ENCODE assay signal across 22 cellular contexts in the genomic region with DNA sequence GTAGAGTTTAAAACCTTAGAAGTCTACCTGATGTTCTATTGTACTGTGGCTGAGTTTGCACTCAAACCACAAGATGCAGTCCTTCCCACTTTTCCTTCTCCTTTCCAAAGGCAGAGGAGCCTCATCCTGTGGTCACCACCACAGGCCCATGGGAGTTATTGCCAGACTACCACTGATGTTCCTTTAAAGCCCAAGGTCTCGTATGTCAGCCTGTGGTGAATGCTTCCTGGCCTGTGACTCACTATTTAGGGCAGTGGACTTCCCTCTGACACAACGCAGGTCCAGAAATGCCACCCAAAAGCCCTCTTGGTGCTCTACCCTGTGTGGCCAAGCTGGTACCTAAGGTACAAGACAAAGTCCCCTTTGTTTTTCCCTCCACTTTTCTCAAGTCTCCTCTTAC. TPM values are rescaled to one million over a fixed set of nuclear protein-coding genes. Genes with fewer than 3 reads are reported as not detected.
A peak's percentile ranks its signal among the peaks of the same experiment; 100 is the strongest.
DNase-seq lines count a peak whose midpoint lies in the region; ATAC-seq lines count a peak whose summit lies in the region.
"Had no signal": no experiment of that assay in that cellular context is flagged by ENCODE, and none has a peak within 500 bp of the region (broad histone marks: within the 10 kb centered on the region; RNA-seq: fewer than 3 reads in every experiment).

No MANE protein-coding gene starts in this region.

- H3K9me3 Mint-ChIP-seq in activated T-cell treated with anti-CD3 and anti-CD28 coated beads, Interleukin-2, amount 50 U/mL, for 24 hours: peaks cover 3% of the 10 kb centered on the region
- H3K9me3 Mint-ChIP-seq: activated CD4-positive, alpha-beta T cell treated with anti-CD3 and anti-CD28 coated beads, Interleukin-2, amount 10 ng/mL, durations not matched to agents 24 days and 14 days; activated T-helper 2 cell treated with anti-CD3 and anti-CD28 coated beads, Interferon-gamma antibody, Interleukin-2, Interleukin-4, amounts not matched to agents 10 μg/mL and 5 μg/mL and 100 μg/mL, durations not matched to agents 14 hours and 24 hours and 36 hours; dendritic cell treated with granulocyte-macrophage colony-stimulating factor and Interleukin-4, amounts not matched to agents 40 ng/mL and 50 ng/mL, for 4 days; natural killer cell had no signal

- no peak overlapping the region for H4K8ac ChIP-seq in mesenchymal stem cell (ENCODE audit: low read length)

- no peak overlapping the region for H3K18ac ChIP-seq in mesenchymal stem cell (ENCODE audit: low read depth in 1 of 2, low read length in 2 of 2)

- no peak overlapping the region for H2BK15ac ChIP-seq in mesenchymal stem cell (ENCODE audit: low read depth, poor library complexity, severe bottlenecking)

- peak; percentile 69 for DNase-seq in CD1c-positive myeloid dendritic cell (ENCODE audit: extremely low spot score)
- DNase-seq in LHCN-M2 (ENCODE audit: low read depth): peak; percentile 80
- DNase-seq in astrocyte of the hippocampus (ENCODE audit: low read depth, low spot score): peak; percentile 23
- peak; percentile 34 for DNase-seq in mesenchymal stem cell
- DNase-seq in activated T-cell treated with anti-CD3 and anti-CD28 coated beads, Interleukin-2, amount 50 U/mL, for 24 hours: no peak
- DNase-seq: activated CD4-positive, alpha-beta T cell treated with anti-CD3 and anti-CD28 coated beads, Interleukin-2, amount 10 ng/mL, durations not matched to agents 24 days and 14 days; DND-41; hypothalamus; kidney; natural killer cell; NCI-H1694; NCI-H774; Right ventricle myocardium superior; stimulated activated CD4-positive, alpha-beta T cell treated with anti-CD3 and anti-CD28 coated beads, Interleukin-1b, Interleukin-23, amount 100 ng/mL, for 48 hours; stimulated activated naive B cell treated with anti-CD40 and anti-IgM and Interleukin-4, amounts not matched to agents 10 μg/mL and 1 μg/mL and 100 μg/mL, for 72 hours; T-helper 1 cell had no signal

- no peaks in the 10 kb centered on the region for H3K4me1 Mint-ChIP-seq in activated T-cell treated with anti-CD3 and anti-CD28 coated beads, Interleukin-2, amount 50 U/mL, for 24 hours (ENCODE audit: low read depth)
- H3K4me1 Mint-ChIP-seq: activated CD4-positive, alpha-beta T cell treated with anti-CD3 and anti-CD28 coated beads, Interleukin-2, amount 10 ng/mL, durations not matched to agents 24 days and 14 days; natural killer cell; stimulated activated naive B cell treated with anti-CD40 and anti-IgM and Interleukin-4, amounts not matched to agents 10 μg/mL and 1 μg/mL and 100 μg/mL, for 72 hours had no signal

- no peak for ATAC-seq in GM18858 (IDR thresholded peaks at IDR 0.05; ENCODE audit: unreplicated experiment)
- ATAC-seq in GM18873 (IDR thresholded peaks at IDR 0.05; ENCODE audit: low FRiP score, unreplicated experiment): no peak
- no peak for ATAC-seq in GM19395 (IDR thresholded peaks at IDR 0.05; ENCODE audit: unreplicated experiment)

- WGBS in mesenchymal stem cell: 57% methylated on average over 2 of the region's 2 CpGs

- no peak overlapping the region for H3K14ac ChIP-seq in mesenchymal stem cell (ENCODE audit: low read length in 2 of 2)

- no peak overlapping the region for H3K27ac ChIP-seq in mesenchymal stem cell (ENCODE audit: low read length, poor library complexity, severe bottlenecking)
- H3K27ac ChIP-seq: thoracic aorta had no signal

- H2AFZ ChIP-seq in mesenchymal stem cell (ENCODE audit: low read depth, low read length): no peak overlapping the region

- H3K9me3 ChIP-seq in mesenchymal stem cell (ENCODE audit: control insufficient read depth, low read length): peaks cover 18% of the 10 kb centered on the region
- H3K9me3 ChIP-seq: thoracic aorta had no signal

- no peak overlapping the region for H3K4ac ChIP-seq in mesenchymal stem cell (ENCODE audit: low read depth in 1 of 2, low read length in 2 of 2)

- H3K36me3 Mint-ChIP-seq in activated T-cell treated with anti-CD3 and anti-CD28 coated beads, Interleukin-2, amount 50 U/mL, for 24 hours (ENCODE audit: low read depth): no peaks in the 10 kb centered on the region
- H3K36me3 Mint-ChIP-seq: natural killer cell had no signal

- H3K4me1 ChIP-seq in mesenchymal stem cell (ENCODE audit: control insufficient read depth, insufficient read depth, low read depth, low read length): no peaks in the 10 kb centered on the region

- no peak overlapping the region for H2BK12ac ChIP-seq in mesenchymal stem cell (ENCODE audit: low read length in 2 of 2)

- no peak overlapping the region for H2BK120ac ChIP-seq in mesenchymal stem cell (ENCODE audit: low read depth, low read length)

- H3K9ac ChIP-seq in mesenchymal stem cell (ENCODE audit: low read length): no peak overlapping the region

- no peak overlapping the region for H3K4me2 ChIP-seq in mesenchymal stem cell (ENCODE audit: low read length, poor library complexity, severe bottlenecking)

- H3K4me3 ChIP-seq in mesenchymal stem cell (ENCODE audit: insufficient read depth in 1 of 2, low read depth in 1 of 2, low read length in 2 of 2): no peak overlapping the region
- H3K4me3 ChIP-seq: thoracic aorta had no signal

- H3K27ac Mint-ChIP-seq in activated T-cell treated with anti-CD3 and anti-CD28 coated beads, Interleukin-2, amount 50 U/mL, for 24 hours: no peak overlapping the region
- H3K27ac Mint-ChIP-seq: activated CD4-positive, alpha-beta T cell treated with anti-CD3 and anti-CD28 coated beads, Interleukin-2, amount 10 ng/mL, durations not matched to agents 24 days and 14 days; activated T-helper 2 cell treated with anti-CD3 and anti-CD28 coated beads, Interferon-gamma antibody, Interleukin-2, Interleukin-4, amounts not matched to agents 10 μg/mL and 5 μg/mL and 100 μg/mL, durations not matched to agents 14 hours and 24 hours and 36 hours; dendritic cell treated with granulocyte-macrophage colony-stimulating factor and Interleukin-4, amounts not matched to agents 40 ng/mL and 50 ng/mL, for 4 days; natural killer cell; stimulated activated naive B cell treated with anti-CD40 and anti-IgM and Interleukin-4, amounts not matched to agents 10 μg/mL and 1 μg/mL and 100 μg/mL, for 72 hours had no signal

- no peak overlapping the region for H3K4me3 Mint-ChIP-seq in activated T-cell treated with anti-CD3 and anti-CD28 coated beads, Interleukin-2, amount 50 U/mL, for 24 hours
- H3K4me3 Mint-ChIP-seq: activated CD4-positive, alpha-beta T cell treated with anti-CD3 and anti-CD28 coated beads, Interleukin-2, amount 10 ng/mL, durations not matched to agents 24 days and 14 days; dendritic cell treated with granulocyte-macrophage colony-stimulating factor and Interleukin-4, amounts not matched to agents 40 ng/mL and 50 ng/mL, for 4 days; natural killer cell; stimulated activated naive B cell treated with anti-CD40 and anti-IgM and Interleukin-4, amounts not matched to agents 10 μg/mL and 1 μg/mL and 100 μg/mL, for 72 hours had no signal

- no peaks in the 10 kb centered on the region for H3K27me3 ChIP-seq in mesenchymal stem cell (ENCODE audit: control insufficient read depth in 1 of 2, insufficient read depth in 1 of 2, low read length in 2 of 2)

- H3K36me3 ChIP-seq in mesenchymal stem cell (ENCODE audit: control insufficient read depth in 1 of 2, insufficient read depth in 2 of 2, low read depth in 1 of 2, low read length in 2 of 2): no peaks in the 10 kb centered on the region
- H3K36me3 ChIP-seq: thoracic aorta had no signal

- no peak overlapping the region for H4K91ac ChIP-seq in mesenchymal stem cell (ENCODE audit: low read length)

- no peak overlapping the region for H2AK5ac ChIP-seq in mesenchymal stem cell (ENCODE audit: low read length, severe bottlenecking)

- no peak overlapping the region for H3K23ac ChIP-seq in mesenchymal stem cell (ENCODE audit: low read length in 2 of 2)

- no peaks in the 10 kb centered on the region for H3K27me3 Mint-ChIP-seq in activated T-cell treated with anti-CD3 and anti-CD28 coated beads, Interleukin-2, amount 50 U/mL, for 24 hours

- no peak overlapping the region for H2BK5ac ChIP-seq in mesenchymal stem cell (ENCODE audit: low read depth, low read length, poor library complexity, severe bottlenecking)

- H3K79me1 ChIP-seq in mesenchymal stem cell (replicated peaks; ENCODE audit: low read length, poor library complexity, severe bottlenecking): no peaks in the 10 kb centered on the region

RNA-seq across cellular contexts. Expression of a gene that starts 14.8 kb away (rescaled TPM):
- total RNA-seq in LHCN-M2 (2014; rRNA removed): 11.6 and 12.2 TPM in 2 replicates
- 2.9 TPM for polyA plus RNA-seq in LHCN-M2 (2012)
- polyA plus RNA-seq in mesenchymal stem cell (2013, experiment 1 of 2): 15.4 TPM
- polyA plus RNA-seq in mesenchymal stem cell (2013, experiment 2 of 2): 15.7 TPM
